Comparison of ENCODE assay signal across 17 cellular contexts in genomic region chr18:46069524-46069923, GRCh38. TPM values are rescaled to one million over a fixed set of nuclear protein-coding genes. Genes with fewer than 3 reads are reported as not detected.
DNase-seq lines count a peak whose midpoint lies in the region; ATAC-seq, FAIRE-seq and TF ChIP-seq lines count a peak whose summit lies in the region.
"Had no signal": no experiment of that assay in that cellular context is flagged by ENCODE, and none has a peak within 500 bp of the region (broad histone marks: within the 10 kb centered on the region; RNA-seq: fewer than 3 reads in every experiment).

No MANE protein-coding gene starts in this region.

- H3K27me3 ChIP-seq in CD4-positive, CD25-positive, alpha-beta regulatory T cell (ENCODE audit: control insufficient read depth, insufficient read depth, low read length) = no peaks in the 10 kb centered on the region
- H3K27me3 ChIP-seq in astrocyte (ENCODE audit: insufficient read depth, low read length) = no peaks in the 10 kb centered on the region
- no peaks in the 10 kb centered on the region for H3K27me3 ChIP-seq in left lung
- peaks cover 15% of the 10 kb centered on the region for H3K27me3 ChIP-seq in BE2C
- H3K27me3 ChIP-seq: cardiac muscle cell, gastrocnemius medialis, SJCRH30 had no signal

- no peak overlapping the region for H3K4me2 ChIP-seq in astrocyte (ENCODE audit: low read length)

- no peak overlapping the region for H3K27ac ChIP-seq in CD4-positive, CD25-positive, alpha-beta regulatory T cell (ENCODE audit: insufficient read depth, low read length, poor library complexity, severe bottlenecking)
- H3K27ac ChIP-seq in astrocyte (ENCODE audit: low read depth, low read length) (no peak overlapping the region), left lung (peak overlapping the region in 1 of 2 donors; percentile 86)
- H3K27ac ChIP-seq: cardiac muscle cell, parathyroid adenoma, SJCRH30 had no signal

- no peak for ATAC-seq in CD4-positive, CD25-positive, alpha-beta regulatory T cell (ENCODE audit: low read depth in 2 of 2)
- ATAC-seq in left lung = peak; percentile 48
- no peak for ATAC-seq in HG03139 (IDR thresholded peaks at IDR 0.05; ENCODE audit: unreplicated experiment)
- ATAC-seq: gastrocnemius medialis had no signal

- peak overlapping the region in 3 of 4 donors; percentile 2 to 69 (median 44) for H3K4me3 Mint-ChIP-seq in CD4-positive, CD25-positive, alpha-beta regulatory T cell
- peak overlapping the region; percentile 8 for H3K4me3 Mint-ChIP-seq in astrocyte (ENCODE audit: unreplicated experiment)

- H2AFZ ChIP-seq in astrocyte (ENCODE audit: low read depth, low read length) = no peak overlapping the region
- H2AFZ ChIP-seq: parathyroid adenoma had no signal

- H3K27me3 Mint-ChIP-seq in CD4-positive, CD25-positive, alpha-beta regulatory T cell = peaks cover 14% of the 10 kb centered on the region
- H3K27me3 Mint-ChIP-seq in astrocyte (ENCODE audit: low read depth, unreplicated experiment) = no peaks in the 10 kb centered on the region

- FAIRE-seq in GM18507 (lab: Jason Lieb, UNC) (peak; percentile 63), astrocyte (lab: Jason Lieb, UNC) (no peak), frontal cortex (lab: Jason Lieb, UNC) (no peak)

- H3K9me3 ChIP-seq in CD4-positive, CD25-positive, alpha-beta regulatory T cell (ENCODE audit: control insufficient read depth in 2 of 2, low read length in 2 of 2) = no peaks in the 10 kb centered on the region
- H3K9me3 ChIP-seq in astrocyte (ENCODE audit: insufficient read depth, low read depth, low read length) (no peaks in the 10 kb centered on the region), left lung (no peaks in the 10 kb centered on the region), BE2C (no peaks in the 10 kb centered on the region)
- H3K9me3 ChIP-seq: gastrocnemius medialis, SJCRH30 had no signal

- H3K9me3 Mint-ChIP-seq in CD4-positive, CD25-positive, alpha-beta regulatory T cell = peaks cover 0 to 1% (median 0%) of the 10 kb centered on the region in 7 donors
- H3K9me3 Mint-ChIP-seq in astrocyte (ENCODE audit: unreplicated experiment) = no peaks in the 10 kb centered on the region
- H3K9me3 Mint-ChIP-seq: mesothelial cell of epicardium had no signal

- TF ChIP-seq CTCF in astrocyte (IDR thresholded peaks at IDR 0.05; ENCODE audit: insufficient read depth, low read depth, low read length) (no peak), left lung (IDR thresholded peaks at IDR 0.05) (no peak), BE2C (IDR thresholded peaks at IDR 0.05; ENCODE audit: low read depth, low read length) (no peak)

- H3K4me1 Mint-ChIP-seq in CD4-positive, CD25-positive, alpha-beta regulatory T cell = peaks cover 6 to 47% (median 23%) of the 10 kb centered on the region in 4 donors
- peaks cover 9% of the 10 kb centered on the region for H3K4me1 Mint-ChIP-seq in astrocyte (ENCODE audit: low read depth, unreplicated experiment)

- H3K79me2 ChIP-seq in astrocyte (ENCODE audit: insufficient read depth, low read length) = peaks cover 11% of the 10 kb centered on the region

- H3K36me3 ChIP-seq in CD4-positive, CD25-positive, alpha-beta regulatory T cell (ENCODE audit: control insufficient read depth, insufficient read depth, low read length) = no peaks in the 10 kb centered on the region
- H3K36me3 ChIP-seq in astrocyte (ENCODE audit: insufficient read depth, low read length) = no peaks in the 10 kb centered on the region
- no peaks in the 10 kb centered on the region for H3K36me3 ChIP-seq in left lung
- no peaks in the 10 kb centered on the region for H3K36me3 ChIP-seq in BE2C
- H3K36me3 ChIP-seq: cardiac muscle cell, gastrocnemius medialis, SJCRH30 had no signal

- intact Hi-C loops in left lung (cut with DNase I) = no loop called here

- H3K27ac Mint-ChIP-seq in CD4-positive, CD25-positive, alpha-beta regulatory T cell = peak overlapping the region in 1 of 3 donors; percentile 79
- peak overlapping the region; percentile 31 for H3K27ac Mint-ChIP-seq in astrocyte (ENCODE audit: unreplicated experiment)
- H3K27ac Mint-ChIP-seq: mesothelial cell of epicardium had no signal

- H3K4me1 ChIP-seq in CD4-positive, CD25-positive, alpha-beta regulatory T cell (ENCODE audit: control insufficient read depth, insufficient read depth, low read length, poor library complexity, severe bottlenecking) = peaks cover 34% of the 10 kb centered on the region
- H3K4me1 ChIP-seq in astrocyte (ENCODE audit: insufficient read depth, low read length) (peaks cover 20% of the 10 kb centered on the region), left lung (peaks cover 10 to 48% of the 10 kb centered on the region in 2 donors), BE2C (no peaks in the 10 kb centered on the region)
- H3K4me1 ChIP-seq: SJCRH30 had no signal

- no peak overlapping the region for H3K9ac ChIP-seq in astrocyte (ENCODE audit: low read length)
- H3K9ac ChIP-seq: parathyroid adenoma had no signal

- peaks cover 10% of the 10 kb centered on the region for H3K36me3 Mint-ChIP-seq in CD4-positive, CD25-positive, alpha-beta regulatory T cell
- H3K36me3 Mint-ChIP-seq in astrocyte (ENCODE audit: low read depth, unreplicated experiment) = peaks cover 2% of the 10 kb centered on the region

- no peak overlapping the region for H3K4me3 ChIP-seq in CD4-positive, CD25-positive, alpha-beta regulatory T cell (ENCODE audit: low read depth, low read length)
- H3K4me3 ChIP-seq in astrocyte (ENCODE audit: insufficient read depth, low read depth, low read length) = no peak overlapping the region
- peak overlapping the region in 1 of 2 donors; percentile 74 for H3K4me3 ChIP-seq in left lung
- H3K4me3 ChIP-seq in BE2C (ENCODE audit: low read depth, low read length) = no peak overlapping the region
- H3K4me3 ChIP-seq: cardiac muscle cell, gastrocnemius medialis, SJCRH30 had no signal

- DNase-seq in CD4-positive, CD25-positive, alpha-beta regulatory T cell = no peak
- DNase-seq in GM18507 (ENCODE audit: extremely low spot score, insufficient read length, low read depth) (no peak), astrocyte (ENCODE audit: low read depth) (no peak), left lung (no peak), BE2C (no peak), RPMI8226 (no peak), frontal cortex (ENCODE audit: low spot score in 2 of 2) (no peak)
- DNase-seq: activated naive CD4-positive, alpha-beta T cell treated with Interleukin-2 at 50 U/mL for 16 hours; AML-193; effector CD8-positive, alpha-beta T cell; gastrocnemius medialis; NCI-H2171; SJCRH30 had no signal

- H4K20me1 ChIP-seq in astrocyte (ENCODE audit: insufficient read depth, low read length) = peaks cover 8% of the 10 kb centered on the region

RNA-seq across cellular contexts. Expression of gene PSTPIP2, which starts 2.5 kb away (rescaled TPM):
- total RNA-seq in CD4-positive, CD25-positive, alpha-beta regulatory T cell = 14.3 TPM
- polyA plus RNA-seq in CD4-positive, CD25-positive, alpha-beta regulatory T cell = 10 to 100 TPM; 10.3 to 16.1 (median 11.9) TPM
- total RNA-seq in astrocyte = 7.2 and 9.1 TPM in 2 replicates
- 10 to 100 TPM; 14.2 to 21.8 TPM for total RNA-seq in left lung
- 0.15 TPM for polyA plus RNA-seq in BE2C (2012; ENCODE audit: insufficient read depth, insufficient read length, low read depth)
- total RNA-seq in frontal cortex = 0.41 TPM

RNA-seq across cellular contexts. Expression of gene ATP5F1A, which starts 28.6 kb away (rescaled TPM):
- total RNA-seq in CD4-positive, CD25-positive, alpha-beta regulatory T cell = 171 TPM
- 100 to 1,000 TPM; 553 to 620 (median 576) TPM for polyA plus RNA-seq in CD4-positive, CD25-positive, alpha-beta regulatory T cell
- total RNA-seq in astrocyte (474 and 484 TPM in 2 replicates), left lung (100 to 1,000 TPM; 310 to 340 TPM), frontal cortex (812 TPM)
- polyA plus RNA-seq in BE2C (2012; ENCODE audit: insufficient read depth, insufficient read length, low read depth) = 344 TPM

RNA-seq across cellular contexts. Expression of gene HAUS1, which starts 34.7 kb away (rescaled TPM):
- total RNA-seq in CD4-positive, CD25-positive, alpha-beta regulatory T cell = 21.3 TPM
- 10 to 100 TPM; 51.2 to 72.1 (median 58.7) TPM for polyA plus RNA-seq in CD4-positive, CD25-positive, alpha-beta regulatory T cell
- 23.5 and 23.9 TPM in 2 replicates for total RNA-seq in astrocyte
- total RNA-seq in left lung = 10 to 100 TPM; 19.0 to 26.5 TPM
- polyA plus RNA-seq in BE2C (2012; ENCODE audit: insufficient read depth, insufficient read length, low read depth) = 12.7 TPM
- total RNA-seq in frontal cortex = 39.1 TPM
